1 cellular context compared by ENCODE assay signal in the genomic region with DNA sequence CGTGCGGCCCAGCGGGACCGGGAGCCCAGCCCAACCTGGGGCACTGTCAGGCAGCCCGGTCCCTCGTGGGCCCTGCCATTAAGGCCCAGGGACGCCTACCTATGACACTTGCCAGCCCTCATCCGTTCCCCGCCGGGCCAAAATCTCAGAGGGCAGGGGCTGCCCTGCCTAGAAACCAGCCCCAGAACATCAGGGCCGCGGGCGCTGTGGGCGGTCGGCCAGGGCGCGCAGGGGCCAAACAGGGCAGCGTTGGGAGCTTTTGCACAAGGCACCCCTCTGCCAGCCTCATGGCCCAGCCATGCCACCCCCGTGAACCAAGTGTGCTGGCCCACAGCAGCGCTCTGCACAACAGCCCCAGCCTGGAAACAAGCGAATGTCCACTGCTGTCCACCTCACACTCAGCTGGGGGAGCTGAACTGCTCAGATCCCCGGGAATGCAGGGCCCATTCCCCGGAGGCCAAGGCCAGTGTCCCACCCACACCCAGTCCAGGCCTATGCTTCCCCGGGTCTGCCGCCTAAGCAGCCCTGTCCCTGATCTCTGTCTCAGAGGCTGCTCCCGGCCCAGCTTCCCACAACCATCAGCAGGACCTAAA.
TF ChIP-seq lines count a peak whose summit lies in the region.

No MANE protein-coding gene starts in this region.

TF ChIP-seq in WTC11, 78 proteins besides CTCF, POLR2A, EP300 and RAD21:
- TF ChIP-seq, protein P1, sequence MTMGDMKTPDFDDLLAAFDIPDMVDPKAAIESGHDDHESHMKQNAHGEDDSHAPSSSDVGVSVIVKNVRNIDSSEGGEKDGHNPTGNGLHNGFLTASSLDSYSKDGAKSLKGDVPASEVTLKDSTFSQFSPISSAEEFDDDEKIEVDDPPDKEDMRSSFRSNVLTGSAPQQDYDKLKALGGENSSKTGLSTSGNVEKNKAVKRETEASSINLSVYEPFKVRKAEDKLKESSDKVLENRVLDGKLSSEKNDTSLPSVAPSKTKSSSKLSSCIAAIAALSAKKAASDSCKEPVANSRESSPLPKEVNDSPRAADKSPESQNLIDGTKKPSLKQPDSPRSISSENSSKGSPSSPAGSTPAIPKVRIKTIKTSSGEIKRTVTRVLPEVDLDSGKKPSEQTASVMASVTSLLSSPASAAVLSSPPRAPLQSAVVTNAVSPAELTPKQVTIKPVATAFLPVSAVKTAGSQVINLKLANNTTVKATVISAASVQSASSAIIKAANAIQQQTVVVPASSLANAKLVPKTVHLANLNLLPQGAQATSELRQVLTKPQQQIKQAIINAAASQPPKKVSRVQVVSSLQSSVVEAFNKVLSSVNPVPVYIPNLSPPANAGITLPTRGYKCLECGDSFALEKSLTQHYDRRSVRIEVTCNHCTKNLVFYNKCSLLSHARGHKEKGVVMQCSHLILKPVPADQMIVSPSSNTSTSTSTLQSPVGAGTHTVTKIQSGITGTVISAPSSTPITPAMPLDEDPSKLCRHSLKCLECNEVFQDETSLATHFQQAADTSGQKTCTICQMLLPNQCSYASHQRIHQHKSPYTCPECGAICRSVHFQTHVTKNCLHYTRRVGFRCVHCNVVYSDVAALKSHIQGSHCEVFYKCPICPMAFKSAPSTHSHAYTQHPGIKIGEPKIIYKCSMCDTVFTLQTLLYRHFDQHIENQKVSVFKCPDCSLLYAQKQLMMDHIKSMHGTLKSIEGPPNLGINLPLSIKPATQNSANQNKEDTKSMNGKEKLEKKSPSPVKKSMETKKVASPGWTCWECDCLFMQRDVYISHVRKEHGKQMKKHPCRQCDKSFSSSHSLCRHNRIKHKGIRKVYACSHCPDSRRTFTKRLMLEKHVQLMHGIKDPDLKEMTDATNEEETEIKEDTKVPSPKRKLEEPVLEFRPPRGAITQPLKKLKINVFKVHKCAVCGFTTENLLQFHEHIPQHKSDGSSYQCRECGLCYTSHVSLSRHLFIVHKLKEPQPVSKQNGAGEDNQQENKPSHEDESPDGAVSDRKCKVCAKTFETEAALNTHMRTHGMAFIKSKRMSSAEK (CRISPR knock-in tag; IDR thresholded peaks at IDR 0.05; ENCODE audit: borderline replicate concordance) = no peak
- no peak; the same call in 1 of the 2 replicates for TF ChIP-seq SMAD4 (CRISPR knock-in tag; IDR thresholded peaks at IDR 0.05)
- no peak for TF ChIP-seq SMAD3 (CRISPR knock-in tag; IDR thresholded peaks at IDR 0.05; ENCODE audit: borderline replicate concordance)
- TF ChIP-seq, protein P2, sequence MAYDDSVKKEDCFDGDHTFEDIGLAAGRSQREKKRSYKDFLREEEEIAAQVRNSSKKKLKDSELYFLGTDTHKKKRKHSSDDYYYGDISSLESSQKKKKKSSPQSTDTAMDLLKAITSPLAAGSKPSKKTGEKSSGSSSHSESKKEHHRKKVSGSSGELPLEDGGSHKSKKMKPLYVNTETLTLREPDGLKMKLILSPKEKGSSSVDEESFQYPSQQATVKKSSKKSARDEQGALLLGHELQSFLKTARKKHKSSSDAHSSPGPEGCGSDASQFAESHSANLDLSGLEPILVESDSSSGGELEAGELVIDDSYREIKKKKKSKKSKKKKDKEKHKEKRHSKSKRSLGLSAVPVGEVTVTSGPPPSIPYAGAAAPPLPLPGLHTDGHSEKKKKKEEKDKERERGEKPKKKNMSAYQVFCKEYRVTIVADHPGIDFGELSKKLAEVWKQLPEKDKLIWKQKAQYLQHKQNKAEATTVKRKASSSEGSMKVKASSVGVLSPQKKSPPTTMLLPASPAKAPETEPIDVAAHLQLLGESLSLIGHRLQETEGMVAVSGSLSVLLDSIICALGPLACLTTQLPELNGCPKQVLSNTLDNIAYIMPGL (CRISPR knock-in tag; IDR thresholded peaks at IDR 0.05) = no peak
- TF ChIP-seq, protein P3, sequence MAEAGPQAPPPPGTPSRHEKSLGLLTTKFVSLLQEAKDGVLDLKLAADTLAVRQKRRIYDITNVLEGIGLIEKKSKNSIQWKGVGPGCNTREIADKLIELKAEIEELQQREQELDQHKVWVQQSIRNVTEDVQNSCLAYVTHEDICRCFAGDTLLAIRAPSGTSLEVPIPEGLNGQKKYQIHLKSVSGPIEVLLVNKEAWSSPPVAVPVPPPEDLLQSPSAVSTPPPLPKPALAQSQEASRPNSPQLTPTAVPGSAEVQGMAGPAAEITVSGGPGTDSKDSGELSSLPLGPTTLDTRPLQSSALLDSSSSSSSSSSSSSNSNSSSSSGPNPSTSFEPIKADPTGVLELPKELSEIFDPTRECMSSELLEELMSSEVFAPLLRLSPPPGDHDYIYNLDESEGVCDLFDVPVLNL (CRISPR knock-in tag; IDR thresholded peaks at IDR 0.05; ENCODE audit: borderline replicate concordance, low read depth) = no peak
- no peak for TF ChIP-seq ZNF423 (CRISPR knock-in tag; IDR thresholded peaks at IDR 0.05)
- TF ChIP-seq KAT7 (CRISPR knock-in tag; IDR thresholded peaks at IDR 0.05; ENCODE audit: borderline replicate concordance) = no peak
- TF ChIP-seq OVOL2 (CRISPR knock-in tag; IDR thresholded peaks at IDR 0.05; ENCODE audit: borderline replicate concordance) = no peak
- TF ChIP-seq, protein P4, sequence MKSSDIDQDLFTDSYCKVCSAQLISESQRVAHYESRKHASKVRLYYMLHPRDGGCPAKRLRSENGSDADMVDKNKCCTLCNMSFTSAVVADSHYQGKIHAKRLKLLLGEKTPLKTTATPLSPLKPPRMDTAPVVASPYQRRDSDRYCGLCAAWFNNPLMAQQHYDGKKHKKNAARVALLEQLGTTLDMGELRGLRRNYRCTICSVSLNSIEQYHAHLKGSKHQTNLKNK (CRISPR knock-in tag; IDR thresholded peaks at IDR 0.05) = no peak
- no peak for TF ChIP-seq GRHL2 (CRISPR knock-in tag; IDR thresholded peaks at IDR 0.05; ENCODE audit: insufficient replicate concordance, severe bottlenecking)
- TF ChIP-seq, protein P5, sequence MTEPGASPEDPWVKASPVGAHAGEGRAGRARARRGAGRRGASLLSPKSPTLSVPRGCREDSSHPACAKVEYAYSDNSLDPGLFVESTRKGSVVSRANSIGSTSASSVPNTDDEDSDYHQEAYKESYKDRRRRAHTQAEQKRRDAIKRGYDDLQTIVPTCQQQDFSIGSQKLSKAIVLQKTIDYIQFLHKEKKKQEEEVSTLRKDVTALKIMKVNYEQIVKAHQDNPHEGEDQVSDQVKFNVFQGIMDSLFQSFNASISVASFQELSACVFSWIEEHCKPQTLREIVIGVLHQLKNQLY (CRISPR knock-in tag; IDR thresholded peaks at IDR 0.05) = no peak
- TF ChIP-seq SP1 (CRISPR knock-in tag; conservative IDR thresholded peaks at IDR 0.05) = no peak
- TF ChIP-seq ZNF263 (CRISPR knock-in tag; IDR thresholded peaks at IDR 0.05; ENCODE audit: low read depth) = no peak
- TF ChIP-seq, protein P6, sequence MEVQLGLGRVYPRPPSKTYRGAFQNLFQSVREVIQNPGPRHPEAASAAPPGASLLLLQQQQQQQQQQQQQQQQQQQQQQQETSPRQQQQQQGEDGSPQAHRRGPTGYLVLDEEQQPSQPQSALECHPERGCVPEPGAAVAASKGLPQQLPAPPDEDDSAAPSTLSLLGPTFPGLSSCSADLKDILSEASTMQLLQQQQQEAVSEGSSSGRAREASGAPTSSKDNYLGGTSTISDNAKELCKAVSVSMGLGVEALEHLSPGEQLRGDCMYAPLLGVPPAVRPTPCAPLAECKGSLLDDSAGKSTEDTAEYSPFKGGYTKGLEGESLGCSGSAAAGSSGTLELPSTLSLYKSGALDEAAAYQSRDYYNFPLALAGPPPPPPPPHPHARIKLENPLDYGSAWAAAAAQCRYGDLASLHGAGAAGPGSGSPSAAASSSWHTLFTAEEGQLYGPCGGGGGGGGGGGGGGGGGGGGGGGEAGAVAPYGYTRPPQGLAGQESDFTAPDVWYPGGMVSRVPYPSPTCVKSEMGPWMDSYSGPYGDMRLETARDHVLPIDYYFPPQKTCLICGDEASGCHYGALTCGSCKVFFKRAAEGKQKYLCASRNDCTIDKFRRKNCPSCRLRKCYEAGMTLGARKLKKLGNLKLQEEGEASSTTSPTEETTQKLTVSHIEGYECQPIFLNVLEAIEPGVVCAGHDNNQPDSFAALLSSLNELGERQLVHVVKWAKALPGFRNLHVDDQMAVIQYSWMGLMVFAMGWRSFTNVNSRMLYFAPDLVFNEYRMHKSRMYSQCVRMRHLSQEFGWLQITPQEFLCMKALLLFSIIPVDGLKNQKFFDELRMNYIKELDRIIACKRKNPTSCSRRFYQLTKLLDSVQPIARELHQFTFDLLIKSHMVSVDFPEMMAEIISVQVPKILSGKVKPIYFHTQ (CRISPR knock-in tag; IDR thresholded peaks at IDR 0.05) = no peak
